ENCODE assay signal across 9 cellular contexts in genomic region chr19:48726573-48726972, GRCh38.
DNase-seq lines count a peak whose midpoint lies in the region; ATAC-seq lines count a peak whose summit lies in the region.
"Had no signal": no experiment of that assay in that cellular context is flagged by ENCODE, and none has a peak within 500 bp of the region (broad histone marks: within the 10 kb centered on the region; RNA-seq: fewer than 3 reads in every experiment).

No MANE protein-coding gene starts in this region.

- H3K9me3 ChIP-seq in subcutaneous abdominal adipose tissue (ENCODE audit: control insufficient read depth in 5 of 5, low read length in 5 of 5) = peaks cover 0 to 3% (median 0%) of the 10 kb centered on the region in 5 donors

- H3K9ac ChIP-seq in subcutaneous abdominal adipose tissue (ENCODE audit: low read length in 5 of 5) = no peak overlapping the region

- no peak overlapping the region for H3K4me3 ChIP-seq in subcutaneous abdominal adipose tissue (ENCODE audit: low read depth in 1 of 5, low read length in 5 of 5)

- peak; percentile 43 for DNase-seq in activated T-cell treated with anti-CD3 and anti-CD28 coated beads, Interleukin-2, amount 50 U/mL, for 24 hours
- DNase-seq in activated T-cell treated with anti-CD3 and anti-CD28 coated beads for 4 hours (no peak), SIG-M5 treated with dmso at 0.1 percent for 504 hours (lab: John Stamatoyannopoulos, UW; ENCODE audit: unreplicated experiment) (peak; percentile 84), germinal center (ENCODE audit: low spot score) (peak; percentile 72), amygdala (lab: John Stamatoyannopoulos, UW) (no peak), HCEC 1CT (no peak)
- DNase-seq: cortex of kidney had no signal

- no peak overlapping the region for H3K4me3 Mint-ChIP-seq in activated T-cell treated with anti-CD3 and anti-CD28 coated beads, Interleukin-2, amount 50 U/mL, for 24 hours

- H3K36me3 ChIP-seq in subcutaneous abdominal adipose tissue (ENCODE audit: control insufficient read depth in 5 of 5, insufficient read depth in 5 of 5, low read length in 5 of 5) = peaks cover 0 to 29% (median 6%) of the 10 kb centered on the region in 5 donors

- no peak for ATAC-seq in GM19467 (IDR thresholded peaks at IDR 0.05; ENCODE audit: unreplicated experiment)

- peaks cover 0 to 35% (median 7%) of the 10 kb centered on the region in 5 donors for H3K4me1 ChIP-seq in subcutaneous abdominal adipose tissue (ENCODE audit: control insufficient read depth in 5 of 5, insufficient read depth in 5 of 5, low read length in 5 of 5)

- H3K27me3 ChIP-seq in subcutaneous abdominal adipose tissue (ENCODE audit: control insufficient read depth in 5 of 5, insufficient read depth in 4 of 5, low read length in 5 of 5) = peaks cover 0 to 5% (median 0%) of the 10 kb centered on the region in 5 donors

- H3K36me3 Mint-ChIP-seq in activated T-cell treated with anti-CD3 and anti-CD28 coated beads, Interleukin-2, amount 50 U/mL, for 24 hours (ENCODE audit: low read depth) = peaks cover 13% of the 10 kb centered on the region

- H3K27ac ChIP-seq in subcutaneous abdominal adipose tissue (ENCODE audit: low read depth, low read length) = peak overlapping the region; percentile 97

- H3K27me3 Mint-ChIP-seq in activated T-cell treated with anti-CD3 and anti-CD28 coated beads, Interleukin-2, amount 50 U/mL, for 24 hours = no peaks in the 10 kb centered on the region

- peak overlapping the region; percentile 54 for H3K27ac Mint-ChIP-seq in activated T-cell treated with anti-CD3 and anti-CD28 coated beads, Interleukin-2, amount 50 U/mL, for 24 hours

- H3K4me1 Mint-ChIP-seq in activated T-cell treated with anti-CD3 and anti-CD28 coated beads, Interleukin-2, amount 50 U/mL, for 24 hours (ENCODE audit: low read depth) = peaks cover 20% of the 10 kb centered on the region

- peaks cover 16% of the 10 kb centered on the region for H3K9me3 Mint-ChIP-seq in activated T-cell treated with anti-CD3 and anti-CD28 coated beads, Interleukin-2, amount 50 U/mL, for 24 hours

Comparison
In these comparisons a context has a peak if more than half of its experiments do, and no peak if none do; other contexts are left out.
1. DNase-seq: peak in activated T-cell treated with anti-CD3 and anti-CD28 coated beads, Interleukin-2, amount 50 U/mL, for 24 hours (single experiment), SIG-M5 treated with dmso at 0.1 percent for 504 hours (single experiment) and germinal center (single experiment); none in activated T-cell treated with anti-CD3 and anti-CD28 coated beads for 4 hours (single experiment), amygdala (0 of 56) and HCEC 1CT (single experiment).